Comparison of ENCODE assay signal across 1 cellular context in the genomic region with DNA sequence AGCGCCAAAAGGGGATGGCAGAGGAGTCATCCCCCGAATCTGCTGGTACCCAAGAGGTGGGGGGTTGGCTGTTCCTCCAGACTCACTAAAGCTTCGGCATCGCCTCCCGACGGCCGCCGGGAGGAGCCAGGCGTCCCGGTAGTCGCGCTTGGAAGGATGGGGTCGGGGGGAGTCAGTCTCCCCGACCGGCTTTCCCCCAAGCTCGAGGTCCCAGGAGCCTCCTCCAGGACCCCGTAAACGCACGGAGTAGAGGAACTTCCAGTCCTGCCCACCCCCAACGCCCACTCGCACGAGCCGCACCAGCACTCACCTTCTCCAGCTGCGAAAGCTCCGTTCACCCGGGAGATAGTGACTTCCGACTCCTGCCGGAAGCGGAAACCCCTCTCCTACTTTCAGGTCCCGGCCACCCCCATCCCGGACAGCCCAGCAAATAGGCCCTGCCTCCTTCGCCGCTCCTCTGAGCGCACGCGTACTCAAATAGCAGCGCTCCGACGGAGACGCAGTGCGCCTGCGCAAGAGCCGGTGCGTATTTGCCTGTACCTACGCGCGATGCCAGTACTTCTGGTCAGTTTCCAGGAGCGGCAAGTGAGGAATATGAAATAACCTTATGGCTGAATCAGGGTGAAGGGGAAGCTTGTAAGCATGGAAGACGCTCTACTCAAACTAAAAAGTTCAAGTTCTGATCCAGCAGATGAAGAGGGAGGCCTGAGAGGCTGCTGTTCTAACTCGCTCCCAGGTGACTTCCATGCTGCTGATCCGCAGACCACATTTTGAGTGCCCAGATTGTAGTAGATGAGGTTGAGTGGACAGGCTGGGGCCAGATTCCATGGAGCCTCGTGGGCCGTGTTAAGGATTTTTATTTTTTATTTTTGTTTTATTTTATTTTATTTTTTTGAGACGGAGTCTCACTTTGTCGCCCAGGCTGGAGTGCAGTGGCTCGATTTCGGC.
TF ChIP-seq lines count a peak whose summit lies in the region.

A gene (minus strand): TSS at position 350 of the 948 bp plus-strand sequence. CDS start 4,883 bp downstream, outside the sequence.

TF ChIP-seq in WTC11, 78 proteins besides CTCF, POLR2A, EP300 and RAD21 (continued from another document):
- TF ChIP-seq, protein P1, sequence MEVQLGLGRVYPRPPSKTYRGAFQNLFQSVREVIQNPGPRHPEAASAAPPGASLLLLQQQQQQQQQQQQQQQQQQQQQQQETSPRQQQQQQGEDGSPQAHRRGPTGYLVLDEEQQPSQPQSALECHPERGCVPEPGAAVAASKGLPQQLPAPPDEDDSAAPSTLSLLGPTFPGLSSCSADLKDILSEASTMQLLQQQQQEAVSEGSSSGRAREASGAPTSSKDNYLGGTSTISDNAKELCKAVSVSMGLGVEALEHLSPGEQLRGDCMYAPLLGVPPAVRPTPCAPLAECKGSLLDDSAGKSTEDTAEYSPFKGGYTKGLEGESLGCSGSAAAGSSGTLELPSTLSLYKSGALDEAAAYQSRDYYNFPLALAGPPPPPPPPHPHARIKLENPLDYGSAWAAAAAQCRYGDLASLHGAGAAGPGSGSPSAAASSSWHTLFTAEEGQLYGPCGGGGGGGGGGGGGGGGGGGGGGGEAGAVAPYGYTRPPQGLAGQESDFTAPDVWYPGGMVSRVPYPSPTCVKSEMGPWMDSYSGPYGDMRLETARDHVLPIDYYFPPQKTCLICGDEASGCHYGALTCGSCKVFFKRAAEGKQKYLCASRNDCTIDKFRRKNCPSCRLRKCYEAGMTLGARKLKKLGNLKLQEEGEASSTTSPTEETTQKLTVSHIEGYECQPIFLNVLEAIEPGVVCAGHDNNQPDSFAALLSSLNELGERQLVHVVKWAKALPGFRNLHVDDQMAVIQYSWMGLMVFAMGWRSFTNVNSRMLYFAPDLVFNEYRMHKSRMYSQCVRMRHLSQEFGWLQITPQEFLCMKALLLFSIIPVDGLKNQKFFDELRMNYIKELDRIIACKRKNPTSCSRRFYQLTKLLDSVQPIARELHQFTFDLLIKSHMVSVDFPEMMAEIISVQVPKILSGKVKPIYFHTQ (CRISPR knock-in tag; IDR thresholded peaks at IDR 0.05) = no peak
- peak; percentile 49; the same call in 1 of the 2 replicates for TF ChIP-seq FOXP1 (CRISPR knock-in tag; IDR thresholded peaks at IDR 0.05; ENCODE audit: borderline replicate concordance)
- TF ChIP-seq KAT7 (CRISPR knock-in tag; IDR thresholded peaks at IDR 0.05; ENCODE audit: borderline replicate concordance) = no peak
- TF ChIP-seq, protein P2, sequence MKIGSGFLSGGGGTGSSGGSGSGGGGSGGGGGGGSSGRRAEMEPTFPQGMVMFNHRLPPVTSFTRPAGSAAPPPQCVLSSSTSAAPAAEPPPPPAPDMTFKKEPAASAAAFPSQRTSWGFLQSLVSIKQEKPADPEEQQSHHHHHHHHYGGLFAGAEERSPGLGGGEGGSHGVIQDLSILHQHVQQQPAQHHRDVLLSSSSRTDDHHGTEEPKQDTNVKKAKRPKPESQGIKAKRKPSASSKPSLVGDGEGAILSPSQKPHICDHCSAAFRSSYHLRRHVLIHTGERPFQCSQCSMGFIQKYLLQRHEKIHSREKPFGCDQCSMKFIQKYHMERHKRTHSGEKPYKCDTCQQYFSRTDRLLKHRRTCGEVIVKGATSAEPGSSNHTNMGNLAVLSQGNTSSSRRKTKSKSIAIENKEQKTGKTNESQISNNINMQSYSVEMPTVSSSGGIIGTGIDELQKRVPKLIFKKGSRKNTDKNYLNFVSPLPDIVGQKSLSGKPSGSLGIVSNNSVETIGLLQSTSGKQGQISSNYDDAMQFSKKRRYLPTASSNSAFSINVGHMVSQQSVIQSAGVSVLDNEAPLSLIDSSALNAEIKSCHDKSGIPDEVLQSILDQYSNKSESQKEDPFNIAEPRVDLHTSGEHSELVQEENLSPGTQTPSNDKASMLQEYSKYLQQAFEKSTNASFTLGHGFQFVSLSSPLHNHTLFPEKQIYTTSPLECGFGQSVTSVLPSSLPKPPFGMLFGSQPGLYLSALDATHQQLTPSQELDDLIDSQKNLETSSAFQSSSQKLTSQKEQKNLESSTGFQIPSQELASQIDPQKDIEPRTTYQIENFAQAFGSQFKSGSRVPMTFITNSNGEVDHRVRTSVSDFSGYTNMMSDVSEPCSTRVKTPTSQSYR (CRISPR knock-in tag; IDR thresholded peaks at IDR 0.05) = peak; percentile 67; the same call in 1 of the 2 replicates
